Comparison of ENCODE assay signal across 9 cellular contexts in genomic region chr6:100022847-100023246, GRCh38. TPM values are rescaled to one million over a fixed set of nuclear protein-coding genes. Genes with fewer than 3 reads are reported as not detected.
"Had no signal": no experiment of that assay in that cellular context is flagged by ENCODE, and none has a peak within 500 bp of the region (broad histone marks: within the 10 kb centered on the region; RNA-seq: fewer than 3 reads in every experiment).

No MANE protein-coding gene starts in this region.

- H2AFZ ChIP-seq: GM23248 had no signal

- H3K4me3 ChIP-seq: GM23248, HAP-1, K562 had no signal

- H3K9me3 ChIP-seq: HAP-1 had no signal

- ATAC-seq: HCT116, K562 had no signal

- H3K9ac ChIP-seq: GM23248 had no signal

- H3K27ac ChIP-seq: GM23248 had no signal

- H3K36me3 ChIP-seq: HAP-1 had no signal

- H3K27ac Mint-ChIP-seq: HFFc6 had no signal

- H3K4me3 Mint-ChIP-seq: HFFc6 had no signal

- DNase-seq: GM23248, HFFc6, IMR-90, KG1 had no signal

- H3K4me1 ChIP-seq: HAP-1 had no signal

RNA-seq across cellular contexts. Expression of gene MCHR2, which starts 28.8 kb away (rescaled TPM):
- total RNA-seq: GM23248, H4, HFFc6, HT-29, IMR-90, K562 had no signal
- polyA plus RNA-seq: GM23248, IMR-90, K562 had no signal
